13 cellular contexts compared by ENCODE assay signal in genomic region chr3:151816091-151816604, GRCh38. TPM values are rescaled to one million over a fixed set of nuclear protein-coding genes. Genes with fewer than 3 reads are reported as not detected.
DNase-seq lines count a peak whose midpoint lies in the region; ATAC-seq and TF ChIP-seq lines count a peak whose summit lies in the region.
"Had no signal": no experiment of that assay in that cellular context is flagged by ENCODE, and none has a peak within 500 bp of the region (broad histone marks: within the 10 kb centered on the region; RNA-seq: fewer than 3 reads in every experiment).

No MANE protein-coding gene starts in this region.

- no peak overlapping the region for H3K9ac ChIP-seq in colonic mucosa (ENCODE audit: low read depth in 2 of 2, low read length in 2 of 2)
- H3K9ac ChIP-seq: parathyroid adenoma had no signal

- WGBS in gastroesophageal sphincter (ENCODE audit: low coverage in 1 of 2), 2 donors, result 34 to 44% methylated on average over 3 of the region's 3 CpGs

- DNase-seq in AG20443 (ENCODE audit: low spot score) (peak; percentile 79), LHCN-M2 (ENCODE audit: low read depth) (peak; percentile 57), colonic mucosa (peak; percentile 27), mucosa of descending colon (peak in 1 of 3 donors; percentile 23)
- DNase-seq: GDM1; stimulated activated naive B cell treated with anti-CD40 and anti-IgM and Interleukin-4, amounts not matched to agents 10 μg/mL and 1 μg/mL and 100 μg/mL, for 72 hours had no signal

- H3K36me3 ChIP-seq in colonic mucosa (no peaks in the 10 kb centered on the region), mucosa of descending colon (ENCODE audit: low read depth) (no peaks in the 10 kb centered on the region), gastroesophageal sphincter (no peaks in the 10 kb centered on the region)
- H3K36me3 ChIP-seq: esophagus muscularis mucosa had no signal

- H3K4me3 ChIP-seq in colonic mucosa (no peak overlapping the region), mucosa of descending colon (no peak overlapping the region), gastroesophageal sphincter (no peak overlapping the region)
- H3K4me3 ChIP-seq: esophagus muscularis mucosa had no signal

- H3K27ac ChIP-seq in colonic mucosa, result no peak overlapping the region
- H3K27ac ChIP-seq in gastroesophageal sphincter, result no peak overlapping the region
- H3K27ac ChIP-seq: esophagus muscularis mucosa, parathyroid adenoma had no signal

- H3K27me3 ChIP-seq in colonic mucosa (no peaks in the 10 kb centered on the region), gastroesophageal sphincter (no peaks in the 10 kb centered on the region)
- H3K27me3 ChIP-seq: esophagus muscularis mucosa had no signal

- H3K9me3 ChIP-seq in colonic mucosa (no peaks in the 10 kb centered on the region), mucosa of descending colon (no peaks in the 10 kb centered on the region), gastroesophageal sphincter (no peaks in the 10 kb centered on the region)
- H3K9me3 ChIP-seq: esophagus muscularis mucosa had no signal

- intact Hi-C loops in colonic mucosa (cut with DNase I), result no loop called here
- intact Hi-C loops in mucosa of descending colon (cut with DNase I, micrococcal nuclease), result no loop called here

- no peaks in the 10 kb centered on the region for H3K4me1 ChIP-seq in colonic mucosa
- no peaks in the 10 kb centered on the region for H3K4me1 ChIP-seq in mucosa of descending colon (ENCODE audit: low read depth)
- peaks cover 0 to 7% (median 0%) of the 10 kb centered on the region in 3 donors for H3K4me1 ChIP-seq in gastroesophageal sphincter
- H3K4me1 ChIP-seq: parathyroid adenoma had no signal

- TF ChIP-seq POLR2A in gastroesophageal sphincter (IDR thresholded peaks at IDR 0.05), result no peak

- ATAC-seq in mucosa of descending colon, result peak; percentile 95
- ATAC-seq in HG03469 (IDR thresholded peaks at IDR 0.05; ENCODE audit: unreplicated experiment), result no peak
- no peak for ATAC-seq in GM21367 (IDR thresholded peaks at IDR 0.05; ENCODE audit: unreplicated experiment)
- no peak for ATAC-seq in HG03095 (IDR thresholded peaks at IDR 0.05; ENCODE audit: unreplicated experiment)
- ATAC-seq in gastroesophageal sphincter, result no peak
- ATAC-seq: stimulated activated naive B cell treated with anti-CD40 and anti-IgM and Interleukin-4, amounts not matched to agents 10 μg/mL and 1 μg/mL and 100 μg/mL, for 72 hours had no signal

- no peak for TF ChIP-seq EP300 in gastroesophageal sphincter (IDR thresholded peaks at IDR 0.05)

- TF ChIP-seq CTCF in colonic mucosa (IDR thresholded peaks at IDR 0.05) (no peak), mucosa of descending colon (IDR thresholded peaks at IDR 0.05) (no peak), gastroesophageal sphincter (IDR thresholded peaks at IDR 0.05) (no peak)

RNA-seq across cellular contexts. Expression of gene AADAC, which starts 2.2 kb away (rescaled TPM):
- total RNA-seq in LHCN-M2 (2014; rRNA removed) (not detected in 2 replicates), colonic mucosa (under 1 TPM in 1 of 2 donors, not detected in 1; 0.15 TPM), mucosa of descending colon (under 1 TPM in 2 of 3 donors, not detected in 1; 0.19 to 0.35 TPM), gastroesophageal sphincter (under 1 TPM in 1 of 4 donors, not detected in 3; 0.40 TPM)
- polyA plus RNA-seq in LHCN-M2 (2012), result not detected
- total RNA-seq: esophagus muscularis mucosa had no signal
- polyA plus RNA-seq: IgD-negative memory B cell had no signal

RNA-seq across cellular contexts. Expression of gene SUCNR1, which starts 57.3 kb away (rescaled TPM):
- total RNA-seq in LHCN-M2 (2014; rRNA removed) (0.06 TPM in 1 of 2 replicates, not detected in the other), colonic mucosa (under 1 TPM; 0.05 to 0.42 TPM), mucosa of descending colon (under 1 TPM; 0.35 to 0.65 (median 0.41) TPM), gastroesophageal sphincter (under 1 TPM in 3 of 4 donors, not detected in 1; 0.12 to 0.74 (median 0.13) TPM)
- polyA plus RNA-seq in LHCN-M2 (2012), result not detected
- polyA plus RNA-seq: IgD-negative memory B cell had no signal
